18 cellular contexts compared by ENCODE assay signal in the genomic region with DNA sequence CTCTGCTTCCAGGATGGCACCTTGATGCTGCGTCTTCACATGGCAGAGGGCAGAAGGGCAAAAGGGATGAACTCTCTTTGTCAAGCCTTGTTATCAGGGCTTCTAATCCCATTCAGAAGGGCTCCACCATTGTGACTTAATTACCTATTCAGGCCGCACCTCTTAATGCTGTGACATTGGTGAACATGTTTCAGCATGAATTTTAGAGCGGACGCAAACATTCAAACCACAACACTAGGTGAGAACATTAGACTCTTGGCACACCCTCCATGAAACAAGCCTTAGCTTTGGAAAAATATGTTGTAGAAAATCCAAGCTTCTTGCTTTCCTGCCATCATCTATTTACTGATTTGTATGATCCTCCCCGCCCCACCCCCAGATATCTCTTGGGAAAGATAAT. TPM values are rescaled to one million over a fixed set of nuclear protein-coding genes. Genes with fewer than 3 reads are reported as not detected.
A peak's percentile ranks its signal among the peaks of the same experiment; 100 is the strongest.
DNase-seq lines count a peak whose midpoint lies in the region; ATAC-seq lines count a peak whose summit lies in the region.
"Had no signal": no experiment of that assay in that cellular context is flagged by ENCODE, and none has a peak within 500 bp of the region (broad histone marks: within the 10 kb centered on the region; RNA-seq: fewer than 3 reads in every experiment).

No MANE protein-coding gene starts in this region.

- ATAC-seq in esophagus mucosa (peak; percentile 83), HG02798 (IDR thresholded peaks at IDR 0.05; ENCODE audit: poor library complexity, unreplicated experiment) (no peak)
- ATAC-seq: CD8-positive, alpha-beta T cell; SK-N-SH treated with all-trans-retinoic acid at 6 μM for 48 hours had no signal

- H3K27ac Mint-ChIP-seq in activated T-helper 2 cell treated with anti-CD3 and anti-CD28 coated beads, Interferon-gamma antibody, Interleukin-2, Interleukin-4, amounts not matched to agents 10 μg/mL and 5 μg/mL and 100 μg/mL, durations not matched to agents 14 hours and 24 hours and 36 hours, result no peak overlapping the region
- H3K27ac Mint-ChIP-seq: CD8-positive, alpha-beta T cell had no signal

- H3K36me3 Mint-ChIP-seq in activated T-helper 2 cell treated with anti-CD3 and anti-CD28 coated beads, Interferon-gamma antibody, Interleukin-2, Interleukin-4, amounts not matched to agents 10 μg/mL and 5 μg/mL and 100 μg/mL, durations not matched to agents 14 hours and 24 hours and 36 hours (ENCODE audit: low read depth), result no peaks in the 10 kb centered on the region
- H3K36me3 Mint-ChIP-seq: CD8-positive, alpha-beta T cell had no signal

- no peak overlapping the region for H3K4me3 Mint-ChIP-seq in activated T-helper 2 cell treated with anti-CD3 and anti-CD28 coated beads, Interferon-gamma antibody, Interleukin-2, Interleukin-4, amounts not matched to agents 10 μg/mL and 5 μg/mL and 100 μg/mL, durations not matched to agents 14 hours and 24 hours and 36 hours (ENCODE audit: low read depth)
- H3K4me3 Mint-ChIP-seq: CD8-positive, alpha-beta T cell had no signal

- no peaks in the 10 kb centered on the region for H3K27me3 Mint-ChIP-seq in activated T-helper 2 cell treated with anti-CD3 and anti-CD28 coated beads, Interferon-gamma antibody, Interleukin-2, Interleukin-4, amounts not matched to agents 10 μg/mL and 5 μg/mL and 100 μg/mL, durations not matched to agents 14 hours and 24 hours and 36 hours (ENCODE audit: low read depth)

- no peaks in the 10 kb centered on the region for H3K4me1 Mint-ChIP-seq in activated T-helper 2 cell treated with anti-CD3 and anti-CD28 coated beads, Interferon-gamma antibody, Interleukin-2, Interleukin-4, amounts not matched to agents 10 μg/mL and 5 μg/mL and 100 μg/mL, durations not matched to agents 14 hours and 24 hours and 36 hours (ENCODE audit: low read depth)

- DNase-seq in NCI-H1417 (lab: John Stamatoyannopoulos, UW), result peak in 2 of 3 experiments; percentile 6 to 37
- no peak for DNase-seq in NCI-H1417 treated with DMSO at 0.1 percent for 48 hours (lab: John Stamatoyannopoulos, UW)
- peak; percentile 3 for DNase-seq in DMS79 treated with DMSO at 0.1 percent for 48 hours (lab: John Stamatoyannopoulos, UW)
- DNase-seq in NCI-H345 (lab: John Stamatoyannopoulos, UW), result peak; percentile 69
- no peak for DNase-seq in activated T-helper 2 cell treated with anti-CD3 and anti-CD28 coated beads, Interferon-gamma antibody, Interleukin-2, Interleukin-4, amounts not matched to agents 10 μg/mL and 5 μg/mL and 100 μg/mL, durations not matched to agents 14 hours and 24 hours and 36 hours (ENCODE audit: low spot score)
- DNase-seq in mesenteric fat pad (ENCODE audit: low spot score), result no peak
- DNase-seq: CD8-positive, alpha-beta T cell; H7; MV-4-11; NCI-H2081 treated with DMSO at 0.1 percent for 48 hours; NCI-H226; NCI-H774; Peyer's patch; SHP77; T-helper 1 cell had no signal

- H3K9me3 Mint-ChIP-seq in activated T-helper 2 cell treated with anti-CD3 and anti-CD28 coated beads, Interferon-gamma antibody, Interleukin-2, Interleukin-4, amounts not matched to agents 10 μg/mL and 5 μg/mL and 100 μg/mL, durations not matched to agents 14 hours and 24 hours and 36 hours, result no peaks in the 10 kb centered on the region
- H3K9me3 Mint-ChIP-seq: CD8-positive, alpha-beta T cell had no signal

- intact Hi-C loops in activated T-helper 2 cell treated with anti-CD3 and anti-CD28 coated beads, Interferon-gamma antibody, Interleukin-2, Interleukin-4, amounts not matched to agents 10 μg/mL and 5 μg/mL and 100 μg/mL, durations not matched to agents 14 hours and 24 hours and 36 hours (cut with micrococcal nuclease), result no loop called here

RNA-seq across cellular contexts. Expression of a gene that starts 17.9 kb away (rescaled TPM):
- total RNA-seq in esophagus mucosa (not detected), mesenteric fat pad (not detected)
- total RNA-seq in activated T-helper 2 cell treated with anti-CD3 and anti-CD28 coated beads, Interferon-gamma antibody, Interleukin-2, Interleukin-4, amounts not matched to agents 10 μg/mL and 5 μg/mL and 100 μg/mL, durations not matched to agents 14 hours and 24 hours and 36 hours, result not detected in 2 replicates
- total RNA-seq: CD8-positive, alpha-beta T cell; Peyer's patch had no signal

Comparison
In these comparisons a context has a peak if more than half of its experiments do, and no peak if none do; other contexts are left out.
1. DNase-seq: peak in NCI-H1417 (2 of 3), DMS79 treated with DMSO at 0.1 percent for 48 hours (single experiment) and NCI-H345 (single experiment); none in NCI-H1417 treated with DMSO at 0.1 percent for 48 hours (single experiment), activated T-helper 2 cell treated with anti-CD3 and anti-CD28 coated beads, Interferon-gamma antibody, Interleukin-2, Interleukin-4, amounts not matched to agents 10 μg/mL and 5 μg/mL and 100 μg/mL, durations not matched to agents 14 hours and 24 hours and 36 hours (single experiment) and mesenteric fat pad (single experiment).